In genomic region chr14:90446405-90446804, GRCh38 we compare ENCODE assay signal across 28 cellular contexts.
"Had no signal": no experiment of that assay in that cellular context is flagged by ENCODE, and none has a peak within 500 bp of the region (broad histone marks: within the 10 kb centered on the region; RNA-seq: fewer than 3 reads in every experiment).

No MANE protein-coding gene starts in this region.

- H3K9me3 ChIP-seq: adrenal gland, body of pancreas, breast epithelium, SJCRH30 had no signal

- H3K36me3 ChIP-seq: adrenal gland, breast epithelium, SJCRH30, WERI-Rb-1 had no signal

- H3K4me1 ChIP-seq: breast epithelium had no signal

- FAIRE-seq: astrocyte had no signal

- DNase-seq: activated CD4-positive, alpha-beta T cell treated with anti-CD3 and anti-CD28 coated beads for 1 hour; activated CD4-positive, alpha-beta T cell treated with anti-CD3 and anti-CD28 coated beads, Interleukin-2, amount 10 ng/mL, durations not matched to agents 24 days and 14 days; activated CD4-positive, alpha-beta T cell treated with anti-CD3 and anti-CD28 coated beads, Interleukin-2, amount 50 U/mL, for 4 hours; activated CD4-positive, CD25-positive, alpha-beta regulatory T cell; activated CD8-positive, alpha-beta T cell treated with anti-CD3 and anti-CD28 coated beads for 36 hours; activated gamma-delta T cell treated with Interleukin-2 at 50 U/mL for 16 hours; activated naive CD4-positive, alpha-beta T cell treated with anti-CD3 and anti-CD28 coated beads for 36 hours; activated T-cell treated with anti-CD3 and anti-CD28 coated beads, Interleukin-2, amount 50 U/mL, for 4 hours; body of pancreas; caudate nucleus; Karpas-422; KBM-7; NCI-H1105; NCI-H1417 treated with DMSO at 0.1 percent for 48 hours; NCI-H1694; NCI-H1930; NCI-H345; NCI-H524 treated with DMSO at 0.1 percent for 48 hours; SHP77; SJCRH30; T1000; WERI-Rb-1 had no signal

- H3K9me3 Mint-ChIP-seq: activated CD4-positive, alpha-beta T cell treated with anti-CD3 and anti-CD28 coated beads, Interleukin-2, amount 10 ng/mL, durations not matched to agents 24 days and 14 days; activated T-helper 1 cell treated with anti-CD3 and anti-CD28 coated beads, Interleukin-12 subunit alpha, Interleukin-12 subunit beta, Interleukin-2, Interleukin-4 antibody, amounts not matched to agents 30 ng/mL and 10 ng/mL and 1 ng/mL, durations not matched to agents 14 hours and 24 hours and 36 hours had no signal

- H3K27ac ChIP-seq: adrenal gland, body of pancreas, breast epithelium, SJCRH30, SK-N-MC, WERI-Rb-1 had no signal

- H3K4me3 Mint-ChIP-seq: activated CD4-positive, alpha-beta T cell treated with anti-CD3 and anti-CD28 coated beads, Interleukin-2, amount 10 ng/mL, durations not matched to agents 24 days and 14 days; activated CD8-positive, alpha-beta T cell treated with anti-CD3 and anti-CD28 coated beads for 36 hours; activated naive CD4-positive, alpha-beta T cell treated with anti-CD3 and anti-CD28 coated beads for 36 hours; activated T-cell treated with anti-CD3 and anti-CD28 coated beads, Interleukin-2, amount 50 U/mL, for 4 hours; activated T-helper 1 cell treated with anti-CD3 and anti-CD28 coated beads, Interleukin-12 subunit alpha, Interleukin-12 subunit beta, Interleukin-2, Interleukin-4 antibody, amounts not matched to agents 30 ng/mL and 10 ng/mL and 1 ng/mL, durations not matched to agents 14 hours and 24 hours and 36 hours had no signal

- H3K27me3 ChIP-seq: adrenal gland, body of pancreas, breast epithelium, SJCRH30 had no signal

- H3K4me3 ChIP-seq: adrenal gland, body of pancreas, breast epithelium, SJCRH30, SK-N-MC had no signal

- H3K27me3 Mint-ChIP-seq: activated CD8-positive, alpha-beta T cell treated with anti-CD3 and anti-CD28 coated beads for 36 hours had no signal

- H3K4me1 Mint-ChIP-seq: activated CD4-positive, alpha-beta T cell treated with anti-CD3 and anti-CD28 coated beads, Interleukin-2, amount 10 ng/mL, durations not matched to agents 24 days and 14 days had no signal

- H3K36me3 Mint-ChIP-seq: activated naive CD4-positive, alpha-beta T cell treated with anti-CD3 and anti-CD28 coated beads, Interleukin-2, amount 50 U/mL, for 72 hours had no signal

- H3K27ac Mint-ChIP-seq: activated CD4-positive, alpha-beta T cell treated with anti-CD3 and anti-CD28 coated beads, Interleukin-2, amount 10 ng/mL, durations not matched to agents 24 days and 14 days; activated CD8-positive, alpha-beta T cell treated with anti-CD3 and anti-CD28 coated beads for 36 hours; activated naive CD4-positive, alpha-beta T cell treated with anti-CD3 and anti-CD28 coated beads for 36 hours; activated naive CD4-positive, alpha-beta T cell treated with anti-CD3 and anti-CD28 coated beads, Interleukin-2, amount 50 U/mL, for 72 hours; activated T-helper 1 cell treated with anti-CD3 and anti-CD28 coated beads, Interleukin-12 subunit alpha, Interleukin-12 subunit beta, Interleukin-2, Interleukin-4 antibody, amounts not matched to agents 30 ng/mL and 10 ng/mL and 1 ng/mL, durations not matched to agents 14 hours and 24 hours and 36 hours had no signal
